ENCODE assay signal across 8 cellular contexts in the genomic region with DNA sequence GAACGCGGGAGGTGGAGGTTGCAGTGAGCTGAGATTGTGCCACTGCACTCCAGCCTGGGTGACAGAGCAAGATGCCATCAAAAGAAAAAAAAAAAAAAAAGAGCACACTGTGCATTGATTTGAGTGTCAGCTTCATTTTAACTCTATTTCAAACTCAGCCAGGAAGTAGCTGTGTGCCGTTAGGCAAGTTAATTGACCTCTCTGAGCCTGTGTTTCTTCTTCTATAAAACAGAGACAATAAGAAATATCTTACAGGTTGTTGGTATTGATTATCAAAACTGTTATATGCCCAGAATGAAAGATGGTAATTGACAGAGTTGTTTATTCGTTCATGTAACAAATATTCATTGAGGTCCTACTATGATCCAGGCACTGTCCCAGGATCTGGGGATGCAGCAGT.
"Had no signal": no experiment of that assay in that cellular context is flagged by ENCODE, and none has a peak within 500 bp of the region (broad histone marks: within the 10 kb centered on the region; RNA-seq: fewer than 3 reads in every experiment).

No MANE protein-coding gene starts in this region.

- DNase-seq: GDM1, GF-D8 had no signal

- FAIRE-seq: G401.6, GM12878, GM12891, GM12892, GM18507, GM19239 had no signal

- H3K4me3 ChIP-seq: GM12878 had no signal

- ATAC-seq: GM12878 had no signal
